In genomic region chr12:126747530-126748149, GRCh38 we compare ENCODE assay signal across 7 cellular contexts.
DNase-seq lines count a peak whose midpoint lies in the region; ATAC-seq and TF ChIP-seq lines count a peak whose summit lies in the region.

No MANE protein-coding gene starts in this region.

- no peak for TF ChIP-seq POLR2A in adrenal gland (IDR thresholded peaks at IDR 0.05)

- H3K9me3 ChIP-seq in adrenal gland (replicated peaks in 1 of 3): no peaks in the 10 kb centered on the region

- TF ChIP-seq CTCF in GM12872 (IDR thresholded peaks at IDR 0.05; ENCODE audit: insufficient read depth, low read depth, low read length) (peak; percentile 83), adrenal gland (IDR thresholded peaks at IDR 0.05) (peak; percentile 58 to 88 (median 68))

- H3K4me3 ChIP-seq in adrenal gland: no peak overlapping the region

- WGBS in adrenal gland, 4 donors: 48 to 55% (median 53%) methylated on average over 11 of the region's 11 CpGs

- H3K27me3 ChIP-seq in adrenal gland: no peaks in the 10 kb centered on the region

- H3K4me1 ChIP-seq in adrenal gland (replicated peaks in 1 of 2): no peaks in the 10 kb centered on the region

- no peak overlapping the region for H3K27ac ChIP-seq in adrenal gland

- intact Hi-C loops in adrenal gland (cut with DNase I): loop anchor here in 1 of 2 donors (10.0 kb wide), 1 partner anchor 1563 kb away; the partner anchor contains the start of gene TMEM132B

- H3K36me3 ChIP-seq in adrenal gland (replicated peaks in 1 of 2): no peaks in the 10 kb centered on the region

- DNase-seq in adrenal gland (peak; percentile 31 to 64 (median 44)), iPS-NIHi11 (ENCODE audit: low spot score) (peak; percentile 21), epidermal melanocyte (ENCODE audit: insufficient read length, low spot score) (no peak)
- DNase-seq in stimulated activated CD4-positive, alpha-beta T cell treated with anti-CD3 and anti-CD28 coated beads, Interleukin-4, amount 100 ng/mL, for 48 hours (ENCODE audit: low read depth in 2 of 2): peak; percentile 33 to 59

- ATAC-seq in HG03135 (IDR thresholded peaks at IDR 0.05; ENCODE audit: unreplicated experiment): peak; percentile 51
- ATAC-seq in SK-N-SH treated with all-trans-retinoic acid at 6 μM for 48 hours: peak; percentile 75

TF ChIP-seq in SK-N-SH treated with all-trans-retinoic acid at 6 μM for 48 hours, 23 proteins besides CTCF, POLR2A, EP300 and RAD21:
- no peak for TF ChIP-seq ZFP3 (CRISPR knock-in tag; IDR thresholded peaks at IDR 0.05)
- TF ChIP-seq ZNF565 (CRISPR knock-in tag; conservative IDR thresholded peaks at IDR 0.05; ENCODE audit: low read depth): no peak
- no peak for TF ChIP-seq TSHZ2 (CRISPR knock-in tag; IDR thresholded peaks at IDR 0.05)
